In the genomic region with DNA sequence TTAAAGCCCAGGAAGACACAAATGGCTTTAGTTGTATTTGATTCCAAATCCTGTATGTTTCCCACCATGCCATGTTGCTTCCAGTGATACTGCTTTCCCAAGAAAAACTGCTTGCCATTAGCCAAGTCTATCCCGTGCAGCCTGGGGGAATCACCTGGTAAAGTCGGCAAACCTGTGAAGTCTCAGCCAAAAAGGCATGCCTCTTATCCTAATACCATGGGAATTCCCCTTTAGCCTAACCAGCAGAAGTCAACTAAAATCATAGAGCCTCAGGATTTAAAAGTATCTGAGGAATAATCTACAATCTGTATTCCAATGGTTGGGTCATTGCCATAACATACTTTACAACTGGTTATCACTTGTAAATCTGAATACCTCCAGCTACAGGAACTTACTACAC, we compare ENCODE assay signal across 28 cellular contexts.
DNase-seq lines count a peak whose midpoint lies in the region.
"Had no signal": no experiment of that assay in that cellular context is flagged by ENCODE, and none has a peak within 500 bp of the region (broad histone marks: within the 10 kb centered on the region; RNA-seq: fewer than 3 reads in every experiment).

No MANE protein-coding gene starts in this region.

- no peaks in the 10 kb centered on the region for H3K79me1 ChIP-seq in trophoblast cell (ENCODE audit: low read length)

- H3K4ac ChIP-seq in trophoblast cell (ENCODE audit: low read depth, low read length), result no peak overlapping the region

- no peak overlapping the region for H2AFZ ChIP-seq in trophoblast cell (ENCODE audit: insufficient read depth, low read length, poor library complexity)

- no peak overlapping the region for H4K12ac ChIP-seq in trophoblast cell (ENCODE audit: low read depth, low read length)

- H3K14ac ChIP-seq in trophoblast cell (ENCODE audit: low read length), result no peak overlapping the region

- H2BK120ac ChIP-seq in trophoblast cell (ENCODE audit: insufficient read depth, low read length, poor library complexity), result no peak overlapping the region

- H3K9me3 ChIP-seq in trophoblast cell (ENCODE audit: insufficient read depth, low read depth, low read length), result no peaks in the 10 kb centered on the region
- no peaks in the 10 kb centered on the region for H3K9me3 ChIP-seq in CD8-positive, alpha-beta memory T cell (ENCODE audit: low read length)
- H3K9me3 ChIP-seq: A549; BE2C; BLaER1; BLaER1 treated with 17β-estradiol and CSF1 and Interleukin-3, amounts not matched to agents 10 nM and 100 nM; Caco-2 had no signal

- H3K18ac ChIP-seq in trophoblast cell (ENCODE audit: low read length), result no peak overlapping the region

- H3K27ac Mint-ChIP-seq in CD8-positive, alpha-beta memory T cell, result no peak overlapping the region
- H3K27ac Mint-ChIP-seq: B cell; CD4-positive, alpha-beta memory T cell; CD4-positive, alpha-beta T cell; CD8-positive, alpha-beta T cell had no signal

- H4K91ac ChIP-seq in trophoblast cell (ENCODE audit: low read depth, low read length), result no peak overlapping the region

- no peaks in the 10 kb centered on the region for H3K27me3 Mint-ChIP-seq in CD8-positive, alpha-beta memory T cell
- H3K27me3 Mint-ChIP-seq: B cell; CD4-positive, alpha-beta memory T cell; CD4-positive, alpha-beta T cell; CD4-positive, CD25-positive, alpha-beta regulatory T cell had no signal

- no peaks in the 10 kb centered on the region for H3K4me1 Mint-ChIP-seq in CD8-positive, alpha-beta memory T cell
- H3K4me1 Mint-ChIP-seq: B cell; CD14-positive monocyte; CD4-positive, alpha-beta memory T cell; CD4-positive, CD25-positive, alpha-beta regulatory T cell had no signal

- DNase-seq in trophoblast cell, result peak; percentile 71 to 73
- DNase-seq in CD8-positive, alpha-beta memory T cell, result no peak
- DNase-seq: 8988T; ACHN; AML-193; BE2C; C1 segment of cervical spinal cord; Caco-2; Calu3; CD4-positive, alpha-beta memory T cell; CD4-positive, alpha-beta T cell; CD4-positive, CD25-positive, alpha-beta regulatory T cell; CD8-positive, alpha-beta T cell; COR-L47; DMS 273 treated with DMSO at 0.1 percent for 48 hours; DMS153; DMS53; DMS79; DMS79 treated with DMSO at 0.1 percent for 48 hours; DND-41; EL had no signal

- H3K36me3 ChIP-seq in trophoblast cell (ENCODE audit: control insufficient read depth in 1 of 2, insufficient read depth in 2 of 2, low read length in 2 of 2), result no peaks in the 10 kb centered on the region
- no peaks in the 10 kb centered on the region for H3K36me3 ChIP-seq in CD8-positive, alpha-beta memory T cell (ENCODE audit: insufficient read depth, low read length)
- H3K36me3 ChIP-seq: BE2C; BLaER1; BLaER1 treated with 17β-estradiol and CSF1 and Interleukin-3, amounts not matched to agents 10 nM and 100 nM had no signal

- no peak overlapping the region for H3K4me3 Mint-ChIP-seq in CD8-positive, alpha-beta memory T cell
- H3K4me3 Mint-ChIP-seq: B cell; CD14-positive monocyte; CD4-positive, alpha-beta memory T cell; CD4-positive, alpha-beta T cell; CD4-positive, CD25-positive, alpha-beta regulatory T cell; CD8-positive, alpha-beta T cell had no signal

- no peak overlapping the region for H3K4me2 ChIP-seq in trophoblast cell (ENCODE audit: low read length)
- H3K4me2 ChIP-seq: A549; BLaER1; BLaER1 treated with 17β-estradiol and CSF1 and Interleukin-3, amounts not matched to agents 10 nM and 100 nM had no signal

- peak overlapping the region; percentile 46 for H3K23ac ChIP-seq in trophoblast cell (ENCODE audit: low read length)

- H2BK12ac ChIP-seq in trophoblast cell (ENCODE audit: low read length), result no peak overlapping the region

- H3K36me3 Mint-ChIP-seq in CD8-positive, alpha-beta memory T cell, result no peaks in the 10 kb centered on the region
- H3K36me3 Mint-ChIP-seq: CD14-positive monocyte; CD4-positive, alpha-beta memory T cell; CD4-positive, CD25-positive, alpha-beta regulatory T cell; CD8-positive, alpha-beta T cell had no signal

- no peaks in the 10 kb centered on the region for H3K27me3 ChIP-seq in trophoblast cell (ENCODE audit: insufficient read depth, low read length)
- no peaks in the 10 kb centered on the region for H3K27me3 ChIP-seq in CD8-positive, alpha-beta memory T cell (ENCODE audit: insufficient read depth, low read length, poor library complexity, severe bottlenecking)
- H3K27me3 ChIP-seq: BLaER1; BLaER1 treated with 17β-estradiol and CSF1 and Interleukin-3, amounts not matched to agents 10 nM and 100 nM had no signal

- no peak overlapping the region for H4K8ac ChIP-seq in trophoblast cell (ENCODE audit: low read depth, low read length)

- peaks cover 8 to 33% (median 24%) of the 10 kb centered on the region in 5 donors for H3K9me3 Mint-ChIP-seq in CD8-positive, alpha-beta memory T cell

- CTCF ChIA-PET in CD8-positive, alpha-beta memory T cell (lab: Charles Lee), result no interaction called here

- H2BK5ac ChIP-seq in trophoblast cell (ENCODE audit: low read depth, low read length, poor library complexity), result no peak overlapping the region

- no peak overlapping the region for H3K9ac ChIP-seq in trophoblast cell (ENCODE audit: low read length)
- H3K9ac ChIP-seq: BLaER1; BLaER1 treated with 17β-estradiol and CSF1 and Interleukin-3, amounts not matched to agents 10 nM and 100 nM had no signal

- H2AK5ac ChIP-seq in trophoblast cell (ENCODE audit: low read length), result no peak overlapping the region

- no CpG with 5 or more reads among the region's 2 CpGs for whole genome bisulfite sequencing in trophoblast cell (ENCODE audit: extremely low coverage, insufficient coverage, insufficient read length)

- no peak overlapping the region for H3K27ac ChIP-seq in trophoblast cell (ENCODE audit: low read depth, low read length)
- no peak overlapping the region for H3K27ac ChIP-seq in CD8-positive, alpha-beta memory T cell (ENCODE audit: low read depth, low read length)
- H3K27ac ChIP-seq: 22Rv1; A549; BLaER1; BLaER1 treated with 17β-estradiol and CSF1 and Interleukin-3, amounts not matched to agents 10 nM and 100 nM; C4-2B had no signal

- H3K79me2 ChIP-seq in trophoblast cell (ENCODE audit: control insufficient read depth, insufficient read depth, low read length, poor library complexity), result no peaks in the 10 kb centered on the region

- no peak overlapping the region for H3K4me3 ChIP-seq in trophoblast cell (ENCODE audit: low read depth, low read length)
- no peak overlapping the region for H3K4me3 ChIP-seq in CD8-positive, alpha-beta memory T cell (ENCODE audit: low read length)
- H3K4me3 ChIP-seq: A549; BLaER1; BLaER1 treated with 17β-estradiol and CSF1 and Interleukin-3, amounts not matched to agents 10 nM and 100 nM had no signal

- no peaks in the 10 kb centered on the region for H3K4me1 ChIP-seq in trophoblast cell (ENCODE audit: control insufficient read depth in 1 of 2, insufficient read depth in 2 of 2, low read length in 2 of 2)
- H3K4me1 ChIP-seq in CD8-positive, alpha-beta memory T cell (ENCODE audit: insufficient read depth, low read length), result no peaks in the 10 kb centered on the region
- H3K4me1 ChIP-seq: A549; BE2C; BLaER1; BLaER1 treated with 17β-estradiol and CSF1 and Interleukin-3, amounts not matched to agents 10 nM and 100 nM; Caco-2 had no signal

- POLR2A ChIA-PET in CD8-positive, alpha-beta memory T cell (lab: Charles Lee), result no interaction called here

Comparison
In these comparisons a context has a peak if more than half of its experiments do, and no peak if none do; other contexts are left out.
1. DNase-seq: peak in trophoblast cell (2 of 2); none in CD8-positive, alpha-beta memory T cell (0 of 5).